9 cellular contexts compared by ENCODE assay signal in genomic region chr11:46348566-46348981, GRCh38. TPM values are rescaled to one million over a fixed set of nuclear protein-coding genes. Genes with fewer than 3 reads are reported as not detected.
DNase-seq lines count a peak whose midpoint lies in the region; ATAC-seq and TF ChIP-seq lines count a peak whose summit lies in the region.
"Had no signal": no experiment of that assay in that cellular context is flagged by ENCODE, and none has a peak within 500 bp of the region (broad histone marks: within the 10 kb centered on the region; RNA-seq: fewer than 3 reads in every experiment).

No MANE protein-coding gene starts in this region.

- peak overlapping the region; percentile 98 to 100 (median 99) for H3K4me2 ChIP-seq in BLaER1 treated with 17β-estradiol and CSF1 and Interleukin-3, amounts not matched to agents 10 nM and 100 nM
- H3K4me2 ChIP-seq in PC-3 (ENCODE audit: low read length) = peak overlapping the region; percentile 99

- H2AFZ ChIP-seq in PC-3 (ENCODE audit: low read length) = no peak overlapping the region

- 0 out of 2 replicates have a peak, but pooled peaks have one; percentile 3 for ATAC-seq in PC-3

- H3K4me1 Mint-ChIP-seq in dendritic cell treated with granulocyte-macrophage colony-stimulating factor and Interleukin-4, amounts not matched to agents 40 ng/mL and 50 ng/mL, for 4 days (ENCODE audit: low read depth) = peaks cover 88% of the 10 kb centered on the region
- H3K4me1 Mint-ChIP-seq in nephron = peaks cover 57% of the 10 kb centered on the region

- peak overlapping the region in 10 of 11 experiments; percentile 83 to 95 (median 88); a peak in 18 of 22 replicates for H3K27ac ChIP-seq in BLaER1 treated with 17β-estradiol and CSF1 and Interleukin-3, amounts not matched to agents 10 nM and 100 nM
- no peak overlapping the region for H3K27ac ChIP-seq in PC-3 (ENCODE audit: low read length)

- DNase-seq in PC-3 (no peak), NCI-H524 (lab: John Stamatoyannopoulos, UW) (no peak), NCI-H774 (lab: John Stamatoyannopoulos, UW) (no peak), A172 (ENCODE audit: low spot score) (no peak), NCI-H524 treated with DMSO at 0.1 percent for 48 hours (lab: John Stamatoyannopoulos, UW) (no peak)

- H3K9ac ChIP-seq in BLaER1 treated with 17β-estradiol and CSF1 and Interleukin-3, amounts not matched to agents 10 nM and 100 nM = peak overlapping the region; percentile 88 to 97 (median 93)
- peak overlapping the region; percentile 86 for H3K9ac ChIP-seq in PC-3 (ENCODE audit: low read length)

- H3K27me3 ChIP-seq in BLaER1 treated with 17β-estradiol and CSF1 and Interleukin-3, amounts not matched to agents 10 nM and 100 nM = no peaks in the 10 kb centered on the region; a peak in 1 of 22 replicates
- H3K27me3 ChIP-seq in PC-3 (ENCODE audit: low read length) = no peaks in the 10 kb centered on the region

- H3K36me3 Mint-ChIP-seq in dendritic cell treated with granulocyte-macrophage colony-stimulating factor and Interleukin-4, amounts not matched to agents 40 ng/mL and 50 ng/mL, for 4 days (ENCODE audit: low read depth) = peaks cover 50% of the 10 kb centered on the region
- no peaks in the 10 kb centered on the region for H3K36me3 Mint-ChIP-seq in nephron (ENCODE audit: low read depth)

- H3K27me3 Mint-ChIP-seq in dendritic cell treated with granulocyte-macrophage colony-stimulating factor and Interleukin-4, amounts not matched to agents 40 ng/mL and 50 ng/mL, for 4 days = no peaks in the 10 kb centered on the region
- H3K27me3 Mint-ChIP-seq in nephron (ENCODE audit: low read depth) = peaks cover 16% of the 10 kb centered on the region

- intact Hi-C loops in PC-3 (cut with micrococcal nuclease) = loop anchor here (2.0 kb wide), 1 partner anchor 14 kb away; no protein-coding TSS in a partner anchor
- intact Hi-C loops in dendritic cell treated with granulocyte-macrophage colony-stimulating factor and Interleukin-4, amounts not matched to agents 40 ng/mL and 50 ng/mL, for 4 days (cut with micrococcal nuclease) = no loop called here

- BruUV-seq in PC-3 (replicated peaks; lab: Mats Ljungman, UMichigan) = no TSS peak

- H3K9me2 ChIP-seq in PC-3 (replicated peaks; ENCODE audit: low read length) = no peaks in the 10 kb centered on the region

- H4K20me1 ChIP-seq in BLaER1 treated with 17β-estradiol and CSF1 and Interleukin-3, amounts not matched to agents 10 nM and 100 nM = peaks cover 57 to 75% (median 60%) of the 10 kb centered on the region in 11 experiments
- H4K20me1 ChIP-seq in PC-3 (ENCODE audit: low read length) = no peaks in the 10 kb centered on the region

- peak overlapping the region; percentile 38 for H3K27ac Mint-ChIP-seq in dendritic cell treated with granulocyte-macrophage colony-stimulating factor and Interleukin-4, amounts not matched to agents 40 ng/mL and 50 ng/mL, for 4 days
- no peak overlapping the region for H3K27ac Mint-ChIP-seq in nephron

- peaks cover 57% of the 10 kb centered on the region for H3K79me2 ChIP-seq in PC-3 (ENCODE audit: low read length)

- no peak for TF ChIP-seq CTCF in PC-3 (conservative IDR thresholded peaks at IDR 0.05; ENCODE audit: low read depth, low read length)
- no peak for TF ChIP-seq CTCF in nephron (IDR thresholded peaks at IDR 0.05; ENCODE audit: unreplicated experiment in 3 of 3)

- POLR2A ChIA-PET in PC-3 (lab: Charles Lee; ENCODE audit: unreplicated experiment) = no interaction called here

- peaks cover 79 to 90% (median 84%) of the 10 kb centered on the region in 10 experiments for H3K4me1 ChIP-seq in BLaER1 treated with 17β-estradiol and CSF1 and Interleukin-3, amounts not matched to agents 10 nM and 100 nM
- peaks cover 12% of the 10 kb centered on the region for H3K4me1 ChIP-seq in PC-3 (ENCODE audit: insufficient read depth, low read length)

- H3K9me3 ChIP-seq in BLaER1 treated with 17β-estradiol and CSF1 and Interleukin-3, amounts not matched to agents 10 nM and 100 nM (replicated peaks in 1 of 11) = no peaks in the 10 kb centered on the region
- no peaks in the 10 kb centered on the region for H3K9me3 ChIP-seq in PC-3 (ENCODE audit: low read length)

- peak overlapping the region; percentile 71 for H3K4me3 Mint-ChIP-seq in dendritic cell treated with granulocyte-macrophage colony-stimulating factor and Interleukin-4, amounts not matched to agents 40 ng/mL and 50 ng/mL, for 4 days
- H3K4me3 Mint-ChIP-seq in nephron = peak overlapping the region; percentile 85 to 92 (median 89)

- peaks cover 0 to 36% (median 20%) of the 10 kb centered on the region in 11 experiments; a peak in 14 of 22 replicates for H3K36me3 ChIP-seq in BLaER1 treated with 17β-estradiol and CSF1 and Interleukin-3, amounts not matched to agents 10 nM and 100 nM
- H3K36me3 ChIP-seq in PC-3 (ENCODE audit: low read depth, low read length) = no peaks in the 10 kb centered on the region; the same call in 1 of the 2 replicates

- CTCF ChIA-PET in PC-3 (lab: Charles Lee) = no interaction called here

- no peaks in the 10 kb centered on the region for H3K9me3 Mint-ChIP-seq in dendritic cell treated with granulocyte-macrophage colony-stimulating factor and Interleukin-4, amounts not matched to agents 40 ng/mL and 50 ng/mL, for 4 days
- H3K9me3 Mint-ChIP-seq in nephron = no peaks in the 10 kb centered on the region

- no peaks in the 10 kb centered on the region for H3F3A ChIP-seq in PC-3 (ENCODE audit: low read length, unreplicated experiment)

- H3K4me3 ChIP-seq in BLaER1 treated with 17β-estradiol and CSF1 and Interleukin-3, amounts not matched to agents 10 nM and 100 nM = peak overlapping the region; percentile 84 to 99 (median 96)
- peak overlapping the region; percentile 81 for H3K4me3 ChIP-seq in PC-3 (ENCODE audit: low read length)

RNA-seq across cellular contexts. Expression of gene DGKZ, which starts 1.3 kb away (rescaled TPM):
- total RNA-seq in PC-3 (2014; rRNA removed) = 70.2 and 91.0 TPM in 2 replicates
- total RNA-seq in A172 (2014; rRNA removed; shearing (Covaris generic)) = 88.1 and 89.0 TPM in 2 replicates

RNA-seq across cellular contexts. Expression of gene MDK, which starts 32.9 kb away (rescaled TPM):
- 184 and 232 TPM in 2 replicates for total RNA-seq in PC-3 (2014; rRNA removed)
- 8.9 and 13.3 TPM in 2 replicates for total RNA-seq in A172 (2014; rRNA removed; shearing (Covaris generic))

RNA-seq across cellular contexts. Expression of gene CHRM4, which starts 43.0 kb away (rescaled TPM):
- total RNA-seq in PC-3 (2014; rRNA removed) = not detected in 2 replicates
- 4.0 and 5.5 TPM in 2 replicates for total RNA-seq in A172 (2014; rRNA removed; shearing (Covaris generic))
- total RNA-seq: activated CD8-positive, alpha-beta memory T cell treated with anti-CD3 and anti-CD28 coated beads for 36 hours had no signal

Comparison
In these comparisons a context has a peak if more than half of its experiments do, and no peak if none do; other contexts are left out.
1. RNA of gene MDK, which starts 32.9 kb away (total RNA-seq): 184 to 232 TPM in PC-3; 8.9 to 13.3 TPM in A172; every median in the first group is over 10 times any median in the second.